9 cellular contexts compared by ENCODE assay signal in the genomic region with DNA sequence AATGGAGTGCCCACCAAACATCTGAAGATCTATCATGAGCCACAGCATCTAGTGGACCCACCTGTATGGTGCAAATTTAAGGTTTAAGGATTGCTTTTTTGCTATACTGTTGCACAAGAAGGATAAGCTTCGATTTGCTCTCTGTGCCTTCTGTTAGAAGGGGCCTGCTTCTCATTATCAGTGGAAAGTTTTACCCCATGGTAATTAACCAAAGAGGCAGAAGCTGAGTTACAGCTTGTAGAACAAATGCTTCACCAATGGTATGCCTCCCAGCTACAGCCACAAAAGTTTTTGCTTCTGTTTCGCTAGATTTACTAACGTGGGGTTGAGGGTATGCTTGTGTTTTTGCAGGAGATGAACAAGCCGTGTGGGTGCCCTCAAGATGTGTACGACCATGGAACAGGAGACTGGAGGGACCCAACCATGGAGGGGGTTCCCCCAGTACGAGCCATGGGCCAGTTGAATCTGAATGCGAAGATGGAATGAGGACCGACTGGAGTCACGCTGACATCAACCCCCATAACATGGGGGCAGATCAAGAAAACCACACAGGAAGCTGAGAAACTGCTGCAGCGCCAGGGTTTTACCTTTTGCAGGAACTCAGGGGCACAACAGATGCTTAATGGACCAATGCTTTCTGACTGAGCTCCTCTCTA. TPM values are rescaled to one million over a fixed set of nuclear protein-coding genes. Genes with fewer than 3 reads are reported as not detected.
DNase-seq lines count a peak whose midpoint lies in the region; ATAC-seq lines count a peak whose summit lies in the region.
"Had no signal": no experiment of that assay in that cellular context is flagged by ENCODE, and none has a peak within 500 bp of the region (broad histone marks: within the 10 kb centered on the region; RNA-seq: fewer than 3 reads in every experiment).

No MANE protein-coding gene starts in this region.

- DNase-seq in Jurkat, Clone E6-1 (ENCODE audit: low read depth, low spot score): peak; percentile 67
- peak; percentile 5 to 18 for DNase-seq in activated CD8-positive, alpha-beta memory T cell treated with anti-CD3 and anti-CD28 coated beads for 1 hour (ENCODE audit: extremely low read depth in 1 of 2, low read depth in 1 of 2)
- DNase-seq in effector CD8-positive, alpha-beta T cell (lab: John Stamatoyannopoulos, UW): peak; percentile 8
- DNase-seq in stimulated activated CD4-positive, alpha-beta T cell treated with anti-CD3 and anti-CD28 coated beads, TNF-alpha, amount 100 ng/mL, for 48 hours (ENCODE audit: low read depth in 3 of 3): peak; percentile 20 to 49 (median 32)
- DNase-seq in COR-L47 (lab: John Stamatoyannopoulos, UW): no peak
- DNase-seq in occipital lobe (lab: John Stamatoyannopoulos, UW): no peak
- no peak for DNase-seq in NCI-H146 treated with DMSO at 0.1 percent for 48 hours (lab: John Stamatoyannopoulos, UW; ENCODE audit: unreplicated experiment)
- DNase-seq: Caco-2 had no signal

- no peak for ATAC-seq in HG03342 (IDR thresholded peaks at IDR 0.05; ENCODE audit: unreplicated experiment)

- no peak overlapping the region for H3K4me3 ChIP-seq in Jurkat, Clone E6-1 (ENCODE audit: low read length)

RNA-seq across cellular contexts. Expression of a gene that starts 43.5 kb away (rescaled TPM):
- polyA plus RNA-seq in Jurkat, Clone E6-1 (2012; ENCODE audit: insufficient read depth, insufficient read length): 49.9 TPM
- total RNA-seq in occipital lobe: 27.6 TPM

Comparison
In these comparisons a context has a peak if more than half of its experiments do, and no peak if none do; other contexts are left out.
1. DNase-seq: peak in Jurkat, Clone E6-1 (single experiment), activated CD8-positive, alpha-beta memory T cell treated with anti-CD3 and anti-CD28 coated beads for 1 hour (2 of 2), effector CD8-positive, alpha-beta T cell (single experiment) and stimulated activated CD4-positive, alpha-beta T cell treated with anti-CD3 and anti-CD28 coated beads, TNF-alpha, amount 100 ng/mL, for 48 hours (3 of 3); none in COR-L47 (single experiment), occipital lobe (single experiment) and NCI-H146 treated with DMSO at 0.1 percent for 48 hours (single experiment).